1 cellular context compared by ENCODE assay signal in the genomic region with DNA sequence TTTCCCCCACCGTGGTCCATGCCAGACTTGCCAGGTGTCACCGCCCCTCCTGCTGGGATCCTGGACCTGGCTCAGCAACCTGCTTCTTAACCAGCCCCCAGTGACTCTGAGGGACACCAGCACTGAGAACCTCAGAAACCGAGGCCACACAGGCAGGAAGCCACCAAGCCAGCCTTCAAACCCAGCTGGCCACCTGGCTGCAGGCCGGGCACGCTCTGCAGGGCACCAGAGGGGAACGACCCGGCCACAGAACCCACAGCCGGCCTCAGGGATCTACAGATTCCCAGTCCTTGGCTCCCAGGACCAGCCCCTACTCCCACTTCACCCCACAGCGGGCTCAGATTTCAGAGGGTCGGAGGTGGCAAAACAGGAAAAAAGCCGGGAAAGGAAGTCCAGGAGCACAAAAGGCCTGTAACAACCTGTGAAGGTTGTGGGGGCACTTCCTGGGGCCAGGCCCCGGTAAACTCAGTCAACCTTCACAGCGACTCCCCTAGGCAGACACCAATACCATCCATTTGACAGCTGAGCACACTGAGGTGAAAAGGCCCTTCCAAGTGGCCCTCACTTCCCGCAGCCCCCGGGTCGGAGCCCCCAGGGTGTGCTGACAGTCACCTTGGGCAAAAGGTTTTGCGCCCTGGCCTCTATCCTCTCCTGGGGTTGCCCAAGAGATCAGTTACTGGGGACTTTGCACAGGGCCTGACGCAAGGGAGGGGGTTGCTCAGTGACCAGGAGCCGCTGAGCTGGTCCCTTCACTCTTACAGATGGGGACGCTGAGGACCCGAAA.
TF ChIP-seq lines count a peak whose summit lies in the region.

No MANE protein-coding gene starts in this region.

TF ChIP-seq in HepG2, 621 proteins besides CTCF, POLR2A, EP300 and RAD21 (continued from another document and continues in another):
- TF ChIP-seq GPN1 (CRISPR knock-in tag; IDR thresholded peaks at IDR 0.05; ENCODE audit: borderline replicate concordance) (no peak), ZNF556 (CRISPR knock-in tag; IDR thresholded peaks at IDR 0.05; ENCODE audit: borderline replicate concordance) (peak; percentile 43; the same call in 1 of the 2 replicates), ZNF234 (CRISPR knock-in tag; conservative IDR thresholded peaks at IDR 0.05) (no peak), PLRG1 (conservative IDR thresholded peaks at IDR 0.05) (no peak), ZNF34 (CRISPR knock-in tag; IDR thresholded peaks at IDR 0.05; ENCODE audit: borderline replicate concordance) (peak; percentile 74; the same call in 1 of the 2 replicates), MXI1 (IDR thresholded peaks at IDR 0.05; ENCODE audit: borderline replicate concordance, low read depth, low read length) (no peak), ZSCAN12 (CRISPR knock-in tag; IDR thresholded peaks at IDR 0.05) (no peak), HMGA1 (CRISPR knock-in tag; conservative IDR thresholded peaks at IDR 0.05) (no peak), ADNP (CRISPR knock-in tag; IDR thresholded peaks at IDR 0.05) (no peak), ZC3H13 (CRISPR knock-in tag; IDR thresholded peaks at IDR 0.05) (no peak), SIN3A (IDR thresholded peaks at IDR 0.05; ENCODE audit: borderline replicate concordance, low read depth, low read length) (0 out of 2 replicates have a peak, but pooled peaks have one; percentile 26), ZNF713 (CRISPR knock-in tag; IDR thresholded peaks at IDR 0.05) (no peak), SSRP1 (CRISPR knock-in tag; IDR thresholded peaks at IDR 0.05) (no peak), STAG1 (CRISPR knock-in tag; IDR thresholded peaks at IDR 0.05) (no peak), MYNN (CRISPR knock-in tag; IDR thresholded peaks at IDR 0.05; ENCODE audit: low read depth) (no peak), PITX1 (CRISPR knock-in tag; IDR thresholded peaks at IDR 0.05) (peak; percentile 67; the same call in 1 of the 2 replicates), ZNF567 (CRISPR knock-in tag; IDR thresholded peaks at IDR 0.05; ENCODE audit: borderline replicate concordance) (no peak), YEATS2 (CRISPR knock-in tag; IDR thresholded peaks at IDR 0.05; ENCODE audit: borderline replicate concordance) (no peak), KAT8 (CRISPR knock-in tag; IDR thresholded peaks at IDR 0.05) (peak; percentile 55; the same call in 1 of the 2 replicates), AKAP8 (CRISPR knock-in tag; IDR thresholded peaks at IDR 0.05) (no peak), ZNF263 (CRISPR knock-in tag; IDR thresholded peaks at IDR 0.05) (no peak), HDAC6 (IDR thresholded peaks at IDR 0.05; ENCODE audit: low read depth, low read length) (no peak), SMYD3 (CRISPR knock-in tag; IDR thresholded peaks at IDR 0.05) (no peak), HOXA9 (CRISPR knock-in tag; IDR thresholded peaks at IDR 0.05; ENCODE audit: borderline replicate concordance) (no peak), KDM3A (CRISPR knock-in tag; IDR thresholded peaks at IDR 0.05; ENCODE audit: low read depth) (no peak)
- TF ChIP-seq, protein P1, sequence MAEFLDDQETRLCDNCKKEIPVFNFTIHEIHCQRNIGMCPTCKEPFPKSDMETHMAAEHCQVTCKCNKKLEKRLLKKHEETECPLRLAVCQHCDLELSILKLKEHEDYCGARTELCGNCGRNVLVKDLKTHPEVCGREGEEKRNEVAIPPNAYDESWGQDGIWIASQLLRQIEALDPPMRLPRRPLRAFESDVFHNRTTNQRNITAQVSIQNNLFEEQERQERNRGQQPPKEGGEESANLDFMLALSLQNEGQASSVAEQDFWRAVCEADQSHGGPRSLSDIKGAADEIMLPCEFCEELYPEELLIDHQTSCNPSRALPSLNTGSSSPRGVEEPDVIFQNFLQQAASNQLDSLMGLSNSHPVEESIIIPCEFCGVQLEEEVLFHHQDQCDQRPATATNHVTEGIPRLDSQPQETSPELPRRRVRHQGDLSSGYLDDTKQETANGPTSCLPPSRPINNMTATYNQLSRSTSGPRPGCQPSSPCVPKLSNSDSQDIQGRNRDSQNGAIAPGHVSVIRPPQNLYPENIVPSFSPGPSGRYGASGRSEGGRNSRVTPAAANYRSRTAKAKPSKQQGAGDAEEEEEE (CRISPR knock-in tag; IDR thresholded peaks at IDR 0.05; ENCODE audit: borderline replicate concordance): no peak
- TF ChIP-seq, protein P2, sequence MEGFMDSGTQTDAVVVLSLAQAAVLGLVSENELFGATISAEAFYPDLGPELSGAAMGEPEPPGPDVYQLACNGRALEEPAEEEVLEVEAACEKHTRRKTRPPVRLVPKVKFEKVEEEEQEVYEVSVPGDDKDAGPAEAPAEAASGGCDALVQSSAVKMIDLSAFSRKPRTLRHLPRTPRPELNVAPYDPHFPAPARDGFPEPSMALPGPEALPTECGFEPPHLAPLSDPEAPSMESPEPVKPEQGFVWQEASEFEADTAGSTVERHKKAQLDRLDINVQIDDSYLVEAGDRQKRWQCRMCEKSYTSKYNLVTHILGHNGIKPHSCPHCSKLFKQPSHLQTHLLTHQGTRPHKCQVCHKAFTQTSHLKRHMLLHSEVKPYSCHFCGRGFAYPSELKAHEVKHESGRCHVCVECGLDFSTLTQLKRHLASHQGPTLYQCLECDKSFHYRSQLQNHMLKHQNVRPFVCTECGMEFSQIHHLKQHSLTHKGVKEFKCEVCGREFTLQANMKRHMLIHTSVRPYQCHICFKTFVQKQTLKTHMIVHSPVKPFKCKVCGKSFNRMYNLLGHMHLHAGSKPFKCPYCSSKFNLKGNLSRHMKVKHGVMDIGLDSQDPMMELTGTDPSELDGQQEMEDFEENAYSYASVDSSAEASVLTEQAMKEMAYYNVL (CRISPR knock-in tag; IDR thresholded peaks at IDR 0.05; ENCODE audit: borderline replicate concordance): 0 out of 2 replicates have a peak, but pooled peaks have one; percentile 32
- TF ChIP-seq, protein P3, sequence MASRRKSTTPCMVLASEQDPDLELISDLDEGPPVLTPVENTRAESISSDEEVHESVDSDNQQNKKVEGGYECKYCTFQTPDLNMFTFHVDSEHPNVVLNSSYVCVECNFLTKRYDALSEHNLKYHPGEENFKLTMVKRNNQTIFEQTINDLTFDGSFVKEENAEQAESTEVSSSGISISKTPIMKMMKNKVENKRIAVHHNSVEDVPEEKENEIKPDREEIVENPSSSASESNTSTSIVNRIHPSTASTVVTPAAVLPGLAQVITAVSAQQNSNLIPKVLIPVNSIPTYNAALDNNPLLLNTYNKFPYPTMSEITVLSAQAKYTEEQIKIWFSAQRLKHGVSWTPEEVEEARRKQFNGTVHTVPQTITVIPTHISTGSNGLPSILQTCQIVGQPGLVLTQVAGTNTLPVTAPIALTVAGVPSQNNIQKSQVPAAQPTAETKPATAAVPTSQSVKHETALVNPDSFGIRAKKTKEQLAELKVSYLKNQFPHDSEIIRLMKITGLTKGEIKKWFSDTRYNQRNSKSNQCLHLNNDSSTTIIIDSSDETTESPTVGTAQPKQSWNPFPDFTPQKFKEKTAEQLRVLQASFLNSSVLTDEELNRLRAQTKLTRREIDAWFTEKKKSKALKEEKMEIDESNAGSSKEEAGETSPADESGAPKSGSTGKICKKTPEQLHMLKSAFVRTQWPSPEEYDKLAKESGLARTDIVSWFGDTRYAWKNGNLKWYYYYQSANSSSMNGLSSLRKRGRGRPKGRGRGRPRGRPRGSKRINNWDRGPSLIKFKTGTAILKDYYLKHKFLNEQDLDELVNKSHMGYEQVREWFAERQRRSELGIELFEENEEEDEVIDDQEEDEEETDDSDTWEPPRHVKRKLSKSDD (CRISPR knock-in tag; IDR thresholded peaks at IDR 0.05; ENCODE audit: low read depth): no peak
- TF ChIP-seq, protein P4, sequence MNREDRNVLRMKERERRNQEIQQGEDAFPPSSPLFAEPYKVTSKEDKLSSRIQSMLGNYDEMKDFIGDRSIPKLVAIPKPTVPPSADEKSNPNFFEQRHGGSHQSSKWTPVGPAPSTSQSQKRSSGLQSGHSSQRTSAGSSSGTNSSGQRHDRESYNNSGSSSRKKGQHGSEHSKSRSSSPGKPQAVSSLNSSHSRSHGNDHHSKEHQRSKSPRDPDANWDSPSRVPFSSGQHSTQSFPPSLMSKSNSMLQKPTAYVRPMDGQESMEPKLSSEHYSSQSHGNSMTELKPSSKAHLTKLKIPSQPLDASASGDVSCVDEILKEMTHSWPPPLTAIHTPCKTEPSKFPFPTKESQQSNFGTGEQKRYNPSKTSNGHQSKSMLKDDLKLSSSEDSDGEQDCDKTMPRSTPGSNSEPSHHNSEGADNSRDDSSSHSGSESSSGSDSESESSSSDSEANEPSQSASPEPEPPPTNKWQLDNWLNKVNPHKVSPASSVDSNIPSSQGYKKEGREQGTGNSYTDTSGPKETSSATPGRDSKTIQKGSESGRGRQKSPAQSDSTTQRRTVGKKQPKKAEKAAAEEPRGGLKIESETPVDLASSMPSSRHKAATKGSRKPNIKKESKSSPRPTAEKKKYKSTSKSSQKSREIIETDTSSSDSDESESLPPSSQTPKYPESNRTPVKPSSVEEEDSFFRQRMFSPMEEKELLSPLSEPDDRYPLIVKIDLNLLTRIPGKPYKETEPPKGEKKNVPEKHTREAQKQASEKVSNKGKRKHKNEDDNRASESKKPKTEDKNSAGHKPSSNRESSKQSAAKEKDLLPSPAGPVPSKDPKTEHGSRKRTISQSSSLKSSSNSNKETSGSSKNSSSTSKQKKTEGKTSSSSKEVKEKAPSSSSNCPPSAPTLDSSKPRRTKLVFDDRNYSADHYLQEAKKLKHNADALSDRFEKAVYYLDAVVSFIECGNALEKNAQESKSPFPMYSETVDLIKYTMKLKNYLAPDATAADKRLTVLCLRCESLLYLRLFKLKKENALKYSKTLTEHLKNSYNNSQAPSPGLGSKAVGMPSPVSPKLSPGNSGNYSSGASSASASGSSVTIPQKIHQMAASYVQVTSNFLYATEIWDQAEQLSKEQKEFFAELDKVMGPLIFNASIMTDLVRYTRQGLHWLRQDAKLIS (CRISPR knock-in tag; IDR thresholded peaks at IDR 0.05): no peak
- TF ChIP-seq, protein P5, sequence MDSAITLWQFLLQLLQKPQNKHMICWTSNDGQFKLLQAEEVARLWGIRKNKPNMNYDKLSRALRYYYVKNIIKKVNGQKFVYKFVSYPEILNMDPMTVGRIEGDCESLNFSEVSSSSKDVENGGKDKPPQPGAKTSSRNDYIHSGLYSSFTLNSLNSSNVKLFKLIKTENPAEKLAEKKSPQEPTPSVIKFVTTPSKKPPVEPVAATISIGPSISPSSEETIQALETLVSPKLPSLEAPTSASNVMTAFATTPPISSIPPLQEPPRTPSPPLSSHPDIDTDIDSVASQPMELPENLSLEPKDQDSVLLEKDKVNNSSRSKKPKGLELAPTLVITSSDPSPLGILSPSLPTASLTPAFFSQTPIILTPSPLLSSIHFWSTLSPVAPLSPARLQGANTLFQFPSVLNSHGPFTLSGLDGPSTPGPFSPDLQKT (CRISPR knock-in tag; IDR thresholded peaks at IDR 0.05; ENCODE audit: borderline replicate concordance): no peak
- TF ChIP-seq, protein P6, sequence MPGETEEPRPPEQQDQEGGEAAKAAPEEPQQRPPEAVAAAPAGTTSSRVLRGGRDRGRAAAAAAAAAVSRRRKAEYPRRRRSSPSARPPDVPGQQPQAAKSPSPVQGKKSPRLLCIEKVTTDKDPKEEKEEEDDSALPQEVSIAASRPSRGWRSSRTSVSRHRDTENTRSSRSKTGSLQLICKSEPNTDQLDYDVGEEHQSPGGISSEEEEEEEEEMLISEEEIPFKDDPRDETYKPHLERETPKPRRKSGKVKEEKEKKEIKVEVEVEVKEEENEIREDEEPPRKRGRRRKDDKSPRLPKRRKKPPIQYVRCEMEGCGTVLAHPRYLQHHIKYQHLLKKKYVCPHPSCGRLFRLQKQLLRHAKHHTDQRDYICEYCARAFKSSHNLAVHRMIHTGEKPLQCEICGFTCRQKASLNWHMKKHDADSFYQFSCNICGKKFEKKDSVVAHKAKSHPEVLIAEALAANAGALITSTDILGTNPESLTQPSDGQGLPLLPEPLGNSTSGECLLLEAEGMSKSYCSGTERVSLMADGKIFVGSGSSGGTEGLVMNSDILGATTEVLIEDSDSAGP (CRISPR knock-in tag; IDR thresholded peaks at IDR 0.05; ENCODE audit: borderline replicate concordance): peak; percentile 74; the same call in 1 of the 2 replicates
- TF ChIP-seq, protein P7, sequence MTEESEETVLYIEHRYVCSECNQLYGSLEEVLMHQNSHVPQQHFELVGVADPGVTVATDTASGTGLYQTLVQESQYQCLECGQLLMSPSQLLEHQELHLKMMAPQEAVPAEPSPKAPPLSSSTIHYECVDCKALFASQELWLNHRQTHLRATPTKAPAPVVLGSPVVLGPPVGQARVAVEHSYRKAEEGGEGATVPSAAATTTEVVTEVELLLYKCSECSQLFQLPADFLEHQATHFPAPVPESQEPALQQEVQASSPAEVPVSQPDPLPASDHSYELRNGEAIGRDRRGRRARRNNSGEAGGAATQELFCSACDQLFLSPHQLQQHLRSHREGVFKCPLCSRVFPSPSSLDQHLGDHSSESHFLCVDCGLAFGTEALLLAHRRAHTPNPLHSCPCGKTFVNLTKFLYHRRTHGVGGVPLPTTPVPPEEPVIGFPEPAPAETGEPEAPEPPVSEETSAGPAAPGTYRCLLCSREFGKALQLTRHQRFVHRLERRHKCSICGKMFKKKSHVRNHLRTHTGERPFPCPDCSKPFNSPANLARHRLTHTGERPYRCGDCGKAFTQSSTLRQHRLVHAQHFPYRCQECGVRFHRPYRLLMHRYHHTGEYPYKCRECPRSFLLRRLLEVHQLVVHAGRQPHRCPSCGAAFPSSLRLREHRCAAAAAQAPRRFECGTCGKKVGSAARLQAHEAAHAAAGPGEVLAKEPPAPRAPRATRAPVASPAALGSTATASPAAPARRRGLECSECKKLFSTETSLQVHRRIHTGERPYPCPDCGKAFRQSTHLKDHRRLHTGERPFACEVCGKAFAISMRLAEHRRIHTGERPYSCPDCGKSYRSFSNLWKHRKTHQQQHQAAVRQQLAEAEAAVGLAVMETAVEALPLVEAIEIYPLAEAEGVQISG (CRISPR knock-in tag; IDR thresholded peaks at IDR 0.05): no peak
- TF ChIP-seq, protein P8, sequence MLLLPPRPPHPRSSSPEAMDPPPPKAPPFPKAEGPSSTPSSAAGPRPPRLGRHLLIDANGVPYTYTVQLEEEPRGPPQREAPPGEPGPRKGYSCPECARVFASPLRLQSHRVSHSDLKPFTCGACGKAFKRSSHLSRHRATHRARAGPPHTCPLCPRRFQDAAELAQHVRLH (CRISPR knock-in tag; IDR thresholded peaks at IDR 0.05; ENCODE audit: borderline replicate concordance, low read depth): no peak
- TF ChIP-seq, protein P9, sequence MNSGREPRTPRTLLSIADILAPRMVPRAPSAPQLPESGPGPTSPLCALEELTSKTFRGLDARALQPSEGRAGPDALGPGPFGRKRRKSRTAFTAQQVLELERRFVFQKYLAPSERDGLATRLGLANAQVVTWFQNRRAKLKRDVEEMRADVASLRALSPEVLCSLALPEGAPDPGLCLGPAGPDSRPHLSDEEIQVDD (CRISPR knock-in tag; IDR thresholded peaks at IDR 0.05; ENCODE audit: borderline replicate concordance): no peak
- TF ChIP-seq, protein P10, sequence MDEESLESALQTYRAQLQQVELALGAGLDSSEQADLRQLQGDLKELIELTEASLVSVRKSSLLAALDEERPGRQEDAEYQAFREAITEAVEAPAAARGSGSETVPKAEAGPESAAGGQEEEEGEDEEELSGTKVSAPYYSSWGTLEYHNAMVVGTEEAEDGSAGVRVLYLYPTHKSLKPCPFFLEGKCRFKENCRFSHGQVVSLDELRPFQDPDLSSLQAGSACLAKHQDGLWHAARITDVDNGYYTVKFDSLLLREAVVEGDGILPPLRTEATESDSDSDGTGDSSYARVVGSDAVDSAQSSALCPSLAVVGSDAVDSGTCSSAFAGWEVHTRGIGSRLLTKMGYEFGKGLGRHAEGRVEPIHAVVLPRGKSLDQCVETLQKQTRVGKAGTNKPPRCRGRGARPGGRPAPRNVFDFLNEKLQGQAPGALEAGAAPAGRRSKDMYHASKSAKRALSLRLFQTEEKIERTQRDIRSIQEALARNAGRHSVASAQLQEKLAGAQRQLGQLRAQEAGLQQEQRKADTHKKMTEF (CRISPR knock-in tag; IDR thresholded peaks at IDR 0.05): 0 out of 2 replicates have a peak, but pooled peaks have one; percentile 36
